ENCODE assay signal across 19 cellular contexts in genomic region chr1:54572236-54572850, GRCh38. TPM values are rescaled to one million over a fixed set of nuclear protein-coding genes. Genes with fewer than 3 reads are reported as not detected.
A peak's percentile ranks its signal among the peaks of the same experiment; 100 is the strongest.
DNase-seq lines count a peak whose midpoint lies in the region; ATAC-seq, FAIRE-seq and TF ChIP-seq lines count a peak whose summit lies in the region.
"Had no signal": no experiment of that assay in that cellular context is flagged by ENCODE, and none has a peak within 500 bp of the region (broad histone marks: within the 10 kb centered on the region; RNA-seq: fewer than 3 reads in every experiment).

No MANE protein-coding gene starts in this region.

- 0 out of 2 replicates have a peak overlapping the region, but pooled peaks have one; percentile 76 for H3K27ac ChIP-seq in GM23338 (ENCODE audit: low read depth)
- H3K27ac ChIP-seq in HUES64 (ENCODE audit: low read depth, low read length), result no peak overlapping the region
- peak overlapping the region; percentile 43 to 58 for H3K27ac ChIP-seq in breast epithelium
- H3K27ac ChIP-seq: C4-2B, vagina had no signal

- H3K4me1 ChIP-seq in GM23338 (ENCODE audit: insufficient read depth) (peaks cover 30% of the 10 kb centered on the region), HUES64 (ENCODE audit: insufficient read depth, low read length) (peaks cover 35% of the 10 kb centered on the region), breast epithelium (no peaks in the 10 kb centered on the region)

- H3K4me3 Mint-ChIP-seq in GM23338, result peak overlapping the region; percentile 20; the same call in 1 of the 3 replicates
- no peak overlapping the region for H3K4me3 Mint-ChIP-seq in neural crest cell
- H3K4me3 Mint-ChIP-seq: activated naive CD4-positive, alpha-beta T cell treated with anti-CD3 and anti-CD28 coated beads, Interleukin-2, amount 10 ng/mL, durations not matched to agents 7 days and 5 days; memory B cell had no signal

- no peaks in the 10 kb centered on the region for H3K9me2 ChIP-seq in GM23338 (ENCODE audit: insufficient read depth)

- DNase-seq in GM23338 (ENCODE audit: low spot score) (peak; percentile 29), breast epithelium (ENCODE audit: low spot score in 2 of 2) (no peak), neural crest cell (ENCODE audit: low read depth, low spot score) (no peak), GM12892 (ENCODE audit: insufficient read length) (no peak), CD1c-positive myeloid dendritic cell (ENCODE audit: extremely low spot score) (no peak)
- no peak for DNase-seq in activated naive CD4-positive, alpha-beta T cell treated with anti-CD3 and anti-CD28 coated beads, Interleukin-2, amount 50 U/mL, for 72 hours (ENCODE audit: low spot score in 2 of 2)
- DNase-seq: activated naive CD4-positive, alpha-beta T cell treated with anti-CD3 and anti-CD28 coated beads, Interleukin-2, amount 10 ng/mL, durations not matched to agents 7 days and 5 days; effector CD8-positive, alpha-beta T cell; NCI-H146; NCI-H510A treated with DMSO at 0.1 percent for 48 hours; stimulated activated naive CD4-positive, alpha-beta T cell had no signal

- H3K27me3 ChIP-seq in GM23338 (ENCODE audit: insufficient read depth) (no peaks in the 10 kb centered on the region), HUES64 (ENCODE audit: insufficient read depth, low read length) (no peaks in the 10 kb centered on the region), breast epithelium (no peaks in the 10 kb centered on the region)
- H3K27me3 ChIP-seq: vagina had no signal

- H3K27ac Mint-ChIP-seq in GM23338 (peak overlapping the region; percentile 71; the same call in 1 of the 2 replicates), neural crest cell (ENCODE audit: unreplicated experiment) (peak overlapping the region; percentile 87)
- H3K27ac Mint-ChIP-seq in activated naive CD4-positive, alpha-beta T cell treated with anti-CD3 and anti-CD28 coated beads, Interleukin-2, amount 50 U/mL, for 72 hours, result no peak overlapping the region
- H3K27ac Mint-ChIP-seq: activated naive CD4-positive, alpha-beta T cell treated with anti-CD3 and anti-CD28 coated beads, Interleukin-2, amount 10 ng/mL, durations not matched to agents 7 days and 5 days; memory B cell had no signal

- H3K4me2 ChIP-seq in GM23338, result peak overlapping the region; percentile 67

- H3K4me3 ChIP-seq in GM23338, result no peak overlapping the region
- no peak overlapping the region for H3K4me3 ChIP-seq in HUES64 (ENCODE audit: low read length)
- no peak overlapping the region for H3K4me3 ChIP-seq in breast epithelium
- H3K4me3 ChIP-seq: skin epidermis, vagina had no signal

- no peaks in the 10 kb centered on the region for H3K36me3 ChIP-seq in GM23338 (ENCODE audit: insufficient read depth)
- no peaks in the 10 kb centered on the region for H3K36me3 ChIP-seq in HUES64 (ENCODE audit: insufficient read depth, low read length)
- H3K36me3 ChIP-seq in breast epithelium, result no peaks in the 10 kb centered on the region
- H3K36me3 ChIP-seq: vagina had no signal

- no peaks in the 10 kb centered on the region for H3K9me3 ChIP-seq in HUES64 (ENCODE audit: insufficient read depth, low read depth, low read length)
- no peaks in the 10 kb centered on the region for H3K9me3 ChIP-seq in breast epithelium
- H3K9me3 ChIP-seq: vagina had no signal

- intact Hi-C loops in breast epithelium (cut with DNase I; ENCODE audit: low total_unique reads), result loop anchor here (5.0 kb wide), 1 partner anchor 310 kb away; no protein-coding TSS in a partner anchor

- TF ChIP-seq POLR2A in breast epithelium (IDR thresholded peaks at IDR 0.05) (no peak), GM12892 (IDR thresholded peaks at IDR 0.05; ENCODE audit: low read depth, low read length) (no peak)

- H4K20me1 ChIP-seq in GM23338 (replicated peaks; ENCODE audit: insufficient read depth), result no peaks in the 10 kb centered on the region

- 77% methylated on average over 6 of the region's 6 CpGs for WGBS in HUES64

- 0 out of 2 replicates have a peak, but pooled peaks cover 2% of the 10 kb centered on the region for H3F3A ChIP-seq in GM23338 (replicated peaks; ENCODE audit: low read depth)

- peaks cover 59% of the 10 kb centered on the region for H3K4me1 Mint-ChIP-seq in GM23338
- H3K4me1 Mint-ChIP-seq in neural crest cell, result peaks cover 29% of the 10 kb centered on the region
- H3K4me1 Mint-ChIP-seq: memory B cell had no signal

- H3K36me3 Mint-ChIP-seq in GM23338 (ENCODE audit: low read depth) (no peaks in the 10 kb centered on the region; the same call in 2 of the 3 replicates), neural crest cell (ENCODE audit: low read depth) (no peaks in the 10 kb centered on the region)
- no peaks in the 10 kb centered on the region for H3K36me3 Mint-ChIP-seq in activated naive CD4-positive, alpha-beta T cell treated with anti-CD3 and anti-CD28 coated beads, Interleukin-2, amount 50 U/mL, for 72 hours
- H3K36me3 Mint-ChIP-seq: activated naive CD4-positive, alpha-beta T cell treated with anti-CD3 and anti-CD28 coated beads, Interleukin-2, amount 10 ng/mL, durations not matched to agents 7 days and 5 days; memory B cell had no signal

- H2AFZ ChIP-seq in GM23338, result peak overlapping the region; percentile 72; the same call in 1 of the 2 replicates

- H3K9ac ChIP-seq in HUES64 (ENCODE audit: low read depth, low read length), result 0 out of 2 replicates have a peak overlapping the region, but pooled peaks have one; percentile 4

- H3K9me3 Mint-ChIP-seq in GM23338, result no peaks in the 10 kb centered on the region; the same call in 2 of the 3 replicates
- no peaks in the 10 kb centered on the region for H3K9me3 Mint-ChIP-seq in neural crest cell
- no peaks in the 10 kb centered on the region for H3K9me3 Mint-ChIP-seq in activated naive CD4-positive, alpha-beta T cell treated with anti-CD3 and anti-CD28 coated beads, Interleukin-2, amount 50 U/mL, for 72 hours
- H3K9me3 Mint-ChIP-seq: activated naive CD4-positive, alpha-beta T cell treated with anti-CD3 and anti-CD28 coated beads, Interleukin-2, amount 10 ng/mL, durations not matched to agents 7 days and 5 days; memory B cell had no signal

- H3K27me3 Mint-ChIP-seq in GM23338 (ENCODE audit: insufficient read depth, low read depth, poor library complexity), result peaks cover 17% of the 10 kb centered on the region
- no peaks in the 10 kb centered on the region for H3K27me3 Mint-ChIP-seq in neural crest cell (ENCODE audit: low read depth)

- TF ChIP-seq CTCF in GM23338 (conservative IDR thresholded peaks at IDR 0.05; ENCODE audit: low read depth in 2 of 2), result no peak
- no peak for TF ChIP-seq CTCF in breast epithelium (IDR thresholded peaks at IDR 0.05)
- TF ChIP-seq CTCF in neural crest cell (conservative IDR thresholded peaks at IDR 0.05), result no peak

- peak; percentile 13 for ATAC-seq in GM23338
- ATAC-seq in activated naive CD4-positive, alpha-beta T cell treated with anti-CD3 and anti-CD28 coated beads, Interleukin-2, amount 50 U/mL, for 72 hours, result no peak

- FAIRE-seq in GM12892 (lab: Jason Lieb, UNC), result no peak

- H3K79me2 ChIP-seq in GM23338 (replicated peaks; ENCODE audit: insufficient read depth), result no peaks in the 10 kb centered on the region

TF ChIP-seq in GM23338, 12 proteins besides CTCF, POLR2A, EP300 and RAD21 (continues in another document):
- TF ChIP-seq, protein P1, sequence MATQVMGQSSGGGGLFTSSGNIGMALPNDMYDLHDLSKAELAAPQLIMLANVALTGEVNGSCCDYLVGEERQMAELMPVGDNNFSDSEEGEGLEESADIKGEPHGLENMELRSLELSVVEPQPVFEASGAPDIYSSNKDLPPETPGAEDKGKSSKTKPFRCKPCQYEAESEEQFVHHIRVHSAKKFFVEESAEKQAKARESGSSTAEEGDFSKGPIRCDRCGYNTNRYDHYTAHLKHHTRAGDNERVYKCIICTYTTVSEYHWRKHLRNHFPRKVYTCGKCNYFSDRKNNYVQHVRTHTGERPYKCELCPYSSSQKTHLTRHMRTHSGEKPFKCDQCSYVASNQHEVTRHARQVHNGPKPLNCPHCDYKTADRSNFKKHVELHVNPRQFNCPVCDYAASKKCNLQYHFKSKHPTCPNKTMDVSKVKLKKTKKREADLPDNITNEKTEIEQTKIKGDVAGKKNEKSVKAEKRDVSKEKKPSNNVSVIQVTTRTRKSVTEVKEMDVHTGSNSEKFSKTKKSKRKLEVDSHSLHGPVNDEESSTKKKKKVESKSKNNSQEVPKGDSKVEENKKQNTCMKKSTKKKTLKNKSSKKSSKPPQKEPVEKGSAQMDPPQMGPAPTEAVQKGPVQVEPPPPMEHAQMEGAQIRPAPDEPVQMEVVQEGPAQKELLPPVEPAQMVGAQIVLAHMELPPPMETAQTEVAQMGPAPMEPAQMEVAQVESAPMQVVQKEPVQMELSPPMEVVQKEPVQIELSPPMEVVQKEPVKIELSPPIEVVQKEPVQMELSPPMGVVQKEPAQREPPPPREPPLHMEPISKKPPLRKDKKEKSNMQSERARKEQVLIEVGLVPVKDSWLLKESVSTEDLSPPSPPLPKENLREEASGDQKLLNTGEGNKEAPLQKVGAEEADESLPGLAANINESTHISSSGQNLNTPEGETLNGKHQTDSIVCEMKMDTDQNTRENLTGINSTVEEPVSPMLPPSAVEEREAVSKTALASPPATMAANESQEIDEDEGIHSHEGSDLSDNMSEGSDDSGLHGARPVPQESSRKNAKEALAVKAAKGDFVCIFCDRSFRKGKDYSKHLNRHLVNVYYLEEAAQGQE (IDR thresholded peaks at IDR 0.05; ENCODE audit: unreplicated experiment), result no peak
- no peak for TF ChIP-seq POLR2AphosphoS5 (IDR thresholded peaks at IDR 0.05; ENCODE audit: low read depth)
- TF ChIP-seq EZH2phosphoT487 (IDR thresholded peaks at IDR 0.05; ENCODE audit: unreplicated experiment), result no peak

RNA-seq across cellular contexts. Expression of gene ACOT11, which starts 24.3 kb away (rescaled TPM):
- total RNA-seq in GM23338 (2014; rRNA removed; shearing (Covaris generic)), result 2.7 and 3.7 TPM in 2 replicates
- polyA plus RNA-seq in GM23338 (2016; fragmentation: Nextera tagmentation; extraction: Ambion mirVana), result 1.6 and 2.0 TPM in 2 replicates
- 2.0 TPM for polyA plus RNA-seq in HUES64 (2013, experiment 1 of 2)
- 3.0 TPM for polyA plus RNA-seq in HUES64 (2013, experiment 2 of 2)
- 1 to 10 TPM; 1.6 to 7.3 (median 1.8) TPM for total RNA-seq in breast epithelium
- 2.7 and 3.1 TPM in 2 replicates for total RNA-seq in neural crest cell
- total RNA-seq in activated naive CD4-positive, alpha-beta T cell treated with anti-CD3 and anti-CD28 coated beads, Interleukin-2, amount 50 U/mL, for 72 hours, result 1 to 10 TPM; 1.0 to 4.5 TPM
- polyA plus RNA-seq in GM12892 (2012; ENCODE audit: missing spikeins), result 1.3 TPM

RNA-seq across cellular contexts. Expression of gene FAM151A, which starts 51.0 kb away (rescaled TPM):
- 0.10 TPM in 1 of 2 replicates, not detected in the other for total RNA-seq in GM23338 (2014; rRNA removed; shearing (Covaris generic))
- not detected in 2 replicates for polyA plus RNA-seq in GM23338 (2016; fragmentation: Nextera tagmentation; extraction: Ambion mirVana)
- polyA plus RNA-seq in HUES64 (2013, experiment 1 of 2), result not detected
- polyA plus RNA-seq in HUES64 (2013, experiment 2 of 2), result not detected
- total RNA-seq in breast epithelium, result under 1 TPM in 2 of 3 donors, not detected in 1; 0.16 to 0.33 TPM
- total RNA-seq in neural crest cell, result not detected in 2 replicates
- not detected for total RNA-seq in activated naive CD4-positive, alpha-beta T cell treated with anti-CD3 and anti-CD28 coated beads, Interleukin-2, amount 50 U/mL, for 72 hours
- not detected for polyA plus RNA-seq in GM12892 (2012; ENCODE audit: missing spikeins)
- total RNA-seq: Daoy, fibroblast of villous mesenchyme, osteoblast, vagina had no signal

Comparison
In these comparisons a context has a peak if more than half of its experiments do, and no peak if none do; other contexts are left out.
1. H3K27ac Mint-ChIP-seq: peak in GM23338 (single experiment) and neural crest cell (single experiment); none in activated naive CD4-positive, alpha-beta T cell treated with anti-CD3 and anti-CD28 coated beads, Interleukin-2, amount 50 U/mL, for 72 hours (0 of 2).